1 cellular context compared by ENCODE assay signal in genomic region chr10:71078454-71079145, GRCh38.
TF ChIP-seq lines count a peak whose summit lies in the region.

No MANE protein-coding gene starts in this region.

TF ChIP-seq in SK-N-SH treated with all-trans-retinoic acid at 6 μM for 48 hours, 23 proteins besides CTCF, POLR2A, EP300 and RAD21 (continued from another document):
- TF ChIP-seq PATZ1 (CRISPR knock-in tag; IDR thresholded peaks at IDR 0.05; ENCODE audit: borderline replicate concordance) (no peak), RARB (CRISPR knock-in tag; IDR thresholded peaks at IDR 0.05) (no peak)
